Comparison of ENCODE assay signal across 8 cellular contexts in genomic region chr3:41202075-41202833, GRCh38. TPM values are rescaled to one million over a fixed set of nuclear protein-coding genes. Genes with fewer than 3 reads are reported as not detected.
A peak's percentile ranks its signal among the peaks of the same experiment; 100 is the strongest.
DNase-seq lines count a peak whose midpoint lies in the region; ATAC-seq, FAIRE-seq and TF ChIP-seq lines count a peak whose summit lies in the region.

No MANE protein-coding gene starts in this region.

- TF ChIP-seq CTCF in Panc1 (IDR thresholded peaks at IDR 0.05) (no peak), esophagus muscularis mucosa (IDR thresholded peaks at IDR 0.05) (no peak)

- in situ Hi-C loops in Panc1 (cut with HindIII; ENCODE audit: low pct_unique_long_range_greater_than_20kb, low sequenced_read_pairs): no loop called here

- intact Hi-C loops in Panc1 (cut with micrococcal nuclease; ENCODE audit: unreplicated experiment): loop anchor here (5.0 kb wide), 1 partner anchor 620 kb away; no protein-coding TSS in a partner anchor
- intact Hi-C loops in esophagus muscularis mucosa (cut with DNase I): loop anchor here (5.0 to 10.0 kb wide), 2 partner anchors 230 to 487 kb away; no protein-coding TSS in a partner anchor

- H3K9me3 ChIP-seq in Panc1 (ENCODE audit: control insufficient read depth, insufficient read depth, low read depth, low read length): no peaks in the 10 kb centered on the region
- no peaks in the 10 kb centered on the region for H3K9me3 ChIP-seq in esophagus muscularis mucosa

- H3K4me3 ChIP-seq in Panc1 (ENCODE audit: low read depth in 2 of 2, low read length in 2 of 2) (peak overlapping the region; percentile 89 to 94; a peak in 3 of 4 replicates), esophagus muscularis mucosa (peak overlapping the region; percentile 91 to 98 (median 96)), rectal smooth muscle tissue (ENCODE audit: low read length) (peak overlapping the region; percentile 10)

- H3K27ac ChIP-seq in Panc1 (ENCODE audit: low read length) (no peak overlapping the region), esophagus muscularis mucosa (replicated peaks in 1 of 4) (no peak overlapping the region), rectal smooth muscle tissue (ENCODE audit: low read depth, low read length) (no peak overlapping the region)

- peaks cover 2% of the 10 kb centered on the region; the same call in 1 of the 2 replicates for H3K36me3 ChIP-seq in Panc1 (ENCODE audit: control insufficient read depth, insufficient read depth, low read length)
- no peaks in the 10 kb centered on the region for H3K36me3 ChIP-seq in esophagus muscularis mucosa
- H3K36me3 ChIP-seq in rectal smooth muscle tissue (ENCODE audit: control insufficient read depth, insufficient read depth, low read length): no peaks in the 10 kb centered on the region

- no peak for DNase-seq in GM18507 (ENCODE audit: extremely low spot score, insufficient read length, low read depth)
- no peak for DNase-seq in Panc1 (ENCODE audit: low read depth, low spot score)
- no peak for DNase-seq in esophagus muscularis mucosa (ENCODE audit: extremely low spot score)
- no peak for DNase-seq in iPS-NIHi7 (ENCODE audit: extremely low spot score)
- no peak for DNase-seq in Ammon's horn (ENCODE audit: low spot score)
- no peak for DNase-seq in DMS 273 (lab: John Stamatoyannopoulos, UW; ENCODE audit: unreplicated experiment)

- FAIRE-seq in GM18507 (lab: Jason Lieb, UNC): peak; percentile 57

- no peak for TF ChIP-seq EP300 in esophagus muscularis mucosa (IDR thresholded peaks at IDR 0.05)

- CTCF ChIA-PET in Panc1 (lab: Charles Lee): interaction anchor here (0.7 kb wide), 2 partner anchors 54 to 724 kb away, joined by 3 read pairs; no protein-coding TSS in a partner anchor

- H3K27me3 ChIP-seq in Panc1 (ENCODE audit: control insufficient read depth, insufficient read depth, low read length) (no peaks in the 10 kb centered on the region), esophagus muscularis mucosa (no peaks in the 10 kb centered on the region), rectal smooth muscle tissue (ENCODE audit: control insufficient read depth, insufficient read depth, low read length) (no peaks in the 10 kb centered on the region)

- no peak overlapping the region for H3K9ac ChIP-seq in rectal smooth muscle tissue (ENCODE audit: low read length)

- 54% methylated on average over 5 of the region's 5 CpGs for WGBS in esophagus muscularis mucosa

- ATAC-seq in Panc1: no peak
- ATAC-seq in HG03565 (IDR thresholded peaks at IDR 0.05; ENCODE audit: unreplicated experiment): no peak

- POLR2A ChIA-PET in Panc1 (lab: Charles Lee): interaction anchor here (0.6 to 0.9 kb wide), 3 partner anchors 616 to 1104 kb away, joined by 3 to 6 read pairs (median 6); no protein-coding TSS in a partner anchor

- no TSS peak for BruUV-seq in Panc1 (replicated peaks; lab: Mats Ljungman, UMichigan)

- TF ChIP-seq POLR2A in esophagus muscularis mucosa (IDR thresholded peaks at IDR 0.05; ENCODE audit: low read depth): no peak

- H3K4me1 ChIP-seq in Panc1 (ENCODE audit: control insufficient read depth, insufficient read depth, low read length) (peaks cover 25% of the 10 kb centered on the region), esophagus muscularis mucosa (peaks cover 54 to 74% (median 68%) of the 10 kb centered on the region in 4 donors), rectal smooth muscle tissue (ENCODE audit: control insufficient read depth, insufficient read depth, low read length) (no peaks in the 10 kb centered on the region)

RNA-seq across cellular contexts. Expression of gene CTNNB1, which starts 2.9 kb away (rescaled TPM):
- total RNA-seq in Panc1 (2021; ENCODE audit: unreplicated experiment) (186 TPM), esophagus muscularis mucosa (100 to 1,000 TPM; 340 to 406 (median 367) TPM)
- polyA plus RNA-seq in Panc1 (2012; ENCODE audit: insufficient read length): 192 TPM

Comparison
In these comparisons a context has a peak if more than half of its experiments do, and no peak if none do; other contexts are left out.
1. H3K4me3 ChIP-seq: peak in every context shown above with its lines; median percentile 96 in esophagus muscularis mucosa; 92 in Panc1; 10 in rectal smooth muscle tissue.